In genomic region chr6:28980137-28980796, GRCh38 we compare ENCODE assay signal across 8 cellular contexts. TPM values are rescaled to one million over a fixed set of nuclear protein-coding genes. Genes with fewer than 3 reads are reported as not detected.
DNase-seq lines count a peak whose midpoint lies in the region; ATAC-seq, FAIRE-seq and TF ChIP-seq lines count a peak whose summit lies in the region.

No MANE protein-coding gene starts in this region.

- no peaks in the 10 kb centered on the region for H3K9me3 Mint-ChIP-seq in effector memory CD8-positive, alpha-beta T cell

- peaks cover 33 to 37% of the 10 kb centered on the region in 2 donors for H3K27me3 Mint-ChIP-seq in effector memory CD8-positive, alpha-beta T cell

- H3K14ac ChIP-seq in trophoblast cell (ENCODE audit: low read length) = peak overlapping the region; percentile 84

- peak overlapping the region; percentile 86 for H2AK5ac ChIP-seq in trophoblast cell (ENCODE audit: low read length)

- H3F3A ChIP-seq in DOHH2 (ENCODE audit: control insufficient read depth, insufficient read depth) = peaks cover 5% of the 10 kb centered on the region; the same call in 1 of the 2 replicates

- H3K9ac ChIP-seq in NT2/D1 (ENCODE audit: insufficient read length, low read depth) = peak overlapping the region; percentile 63
- no peak overlapping the region for H3K9ac ChIP-seq in trophoblast cell (ENCODE audit: low read length)

- no peak for TF ChIP-seq POLR2A in body of pancreas (IDR thresholded peaks at IDR 0.05)

- H2BK120ac ChIP-seq in trophoblast cell (ENCODE audit: insufficient read depth, low read length, poor library complexity) = peak overlapping the region; percentile 94

- H3K9me3 ChIP-seq in DOHH2 (ENCODE audit: control insufficient read depth, insufficient read depth, low read length) (no peaks in the 10 kb centered on the region), NT2/D1 (ENCODE audit: insufficient read depth, low read length) (no peaks in the 10 kb centered on the region), trophoblast cell (ENCODE audit: insufficient read depth, low read depth, low read length) (no peaks in the 10 kb centered on the region), body of pancreas (no peaks in the 10 kb centered on the region)

- H2BK12ac ChIP-seq in trophoblast cell (ENCODE audit: low read length) = peak overlapping the region; percentile 74

- DNase-seq in NT2/D1 (ENCODE audit: low read depth, low spot score) (no peak), trophoblast cell (no peak), body of pancreas (no peak), NCI-H1694 (lab: John Stamatoyannopoulos, UW) (no peak), SHP77 treated with DMSO at 0.1 percent for 48 hours (lab: John Stamatoyannopoulos, UW) (no peak), RCC 7860 (ENCODE audit: low spot score) (no peak)
- DNase-seq in effector memory CD8-positive, alpha-beta T cell = no peak

- no peak overlapping the region for H2AFZ ChIP-seq in trophoblast cell (ENCODE audit: insufficient read depth, low read length, poor library complexity)

- no peaks in the 10 kb centered on the region for H3K9me2 ChIP-seq in DOHH2 (replicated peaks; ENCODE audit: control insufficient read depth, low read length)

- peaks cover 28% of the 10 kb centered on the region for H3K79me1 ChIP-seq in trophoblast cell (ENCODE audit: low read length)

- peak overlapping the region; percentile 84 for H4K91ac ChIP-seq in trophoblast cell (ENCODE audit: low read depth, low read length)

- WGBS in trophoblast cell (ENCODE audit: extremely low coverage, insufficient coverage, insufficient read length) = no CpG with 5 or more reads among the region's 7 CpGs
- 52 to 53% methylated on average over 7 of the region's 7 CpGs for WGBS in body of pancreas, 2 donors

- H4K12ac ChIP-seq in trophoblast cell (ENCODE audit: low read depth, low read length) = no peak overlapping the region

- H3K18ac ChIP-seq in trophoblast cell (ENCODE audit: low read length) = peak overlapping the region; percentile 16

- H2BK5ac ChIP-seq in trophoblast cell (ENCODE audit: low read depth, low read length, poor library complexity) = peak overlapping the region; percentile 89

- peak overlapping the region; percentile 70 for H4K8ac ChIP-seq in trophoblast cell (ENCODE audit: low read depth, low read length)

- ATAC-seq in effector memory CD8-positive, alpha-beta T cell (replicated peaks) = no peak
- ATAC-seq in body of pancreas = no peak

- H3K4me2 ChIP-seq in DOHH2 (ENCODE audit: low read length) (peak overlapping the region; percentile 75), trophoblast cell (ENCODE audit: low read length) (peak overlapping the region; percentile 64)

- no peak overlapping the region for H3K27ac ChIP-seq in DOHH2 (ENCODE audit: low read depth, low read length)
- H3K27ac ChIP-seq in trophoblast cell (ENCODE audit: low read depth, low read length) = peak overlapping the region; percentile 84
- H3K27ac ChIP-seq in body of pancreas = peak overlapping the region in 2 of 4 donors; percentile 72 to 87

- H3K79me2 ChIP-seq in DOHH2 (ENCODE audit: control insufficient read depth, low read length) (no peaks in the 10 kb centered on the region), trophoblast cell (ENCODE audit: control insufficient read depth, insufficient read depth, low read length, poor library complexity) (peaks cover 9% of the 10 kb centered on the region)

- peaks cover 11% of the 10 kb centered on the region for H3K27me3 ChIP-seq in DOHH2 (ENCODE audit: control insufficient read depth, low read length)
- peaks cover 13% of the 10 kb centered on the region for H3K27me3 ChIP-seq in NT2/D1 (ENCODE audit: insufficient read depth, insufficient read length)
- no peaks in the 10 kb centered on the region for H3K27me3 ChIP-seq in trophoblast cell (ENCODE audit: insufficient read depth, low read length)
- no peaks in the 10 kb centered on the region for H3K27me3 ChIP-seq in body of pancreas

- H3K4me1 Mint-ChIP-seq in effector memory CD8-positive, alpha-beta T cell (ENCODE audit: low read depth in 2 of 2) = peaks cover 32 to 56% of the 10 kb centered on the region in 2 donors

- H3K4me1 ChIP-seq in DOHH2 (ENCODE audit: control insufficient read depth, low read length) = peaks cover 22% of the 10 kb centered on the region
- H3K4me1 ChIP-seq in NT2/D1 (ENCODE audit: insufficient read depth, insufficient read length) = no peaks in the 10 kb centered on the region
- peaks cover 18 to 19% of the 10 kb centered on the region in 2 experiments for H3K4me1 ChIP-seq in trophoblast cell (ENCODE audit: control insufficient read depth in 1 of 2, insufficient read depth in 2 of 2, low read length in 2 of 2)
- peaks cover 11% of the 10 kb centered on the region for H3K4me1 ChIP-seq in body of pancreas

- H3K27ac Mint-ChIP-seq in effector memory CD8-positive, alpha-beta T cell = peak overlapping the region in 1 of 2 donors; percentile 100

- TF ChIP-seq CTCF in DOHH2 (IDR thresholded peaks at IDR 0.05; ENCODE audit: low read depth, low read length, poor library complexity, severe bottlenecking) (no peak), body of pancreas (IDR thresholded peaks at IDR 0.05) (no peak)

- H3K4ac ChIP-seq in trophoblast cell (ENCODE audit: low read depth, low read length) = peak overlapping the region; percentile 47

- no peak overlapping the region for H3K23ac ChIP-seq in trophoblast cell (ENCODE audit: low read length)

- intact Hi-C loops in body of pancreas (cut with DNase I) = no loop called here

- no peaks in the 10 kb centered on the region for H4K20me1 ChIP-seq in DOHH2 (ENCODE audit: control insufficient read depth, insufficient read depth, low read depth, low read length)

- H3K36me3 ChIP-seq in DOHH2 (ENCODE audit: control insufficient read depth, low read length) = no peaks in the 10 kb centered on the region
- no peaks in the 10 kb centered on the region for H3K36me3 ChIP-seq in NT2/D1 (ENCODE audit: insufficient read depth, insufficient read length, low read length)
- no peaks in the 10 kb centered on the region for H3K36me3 ChIP-seq in trophoblast cell (ENCODE audit: control insufficient read depth in 1 of 2, insufficient read depth in 2 of 2, low read length in 2 of 2)
- no peaks in the 10 kb centered on the region for H3K36me3 ChIP-seq in body of pancreas (replicated peaks in 1 of 2; ENCODE audit: insufficient read depth in 1 of 2, low read depth in 2 of 2)

- no peak for FAIRE-seq in RCC 7860 (lab: Jason Lieb, UNC)

- peak overlapping the region; percentile 80 to 94 for H3K4me3 Mint-ChIP-seq in effector memory CD8-positive, alpha-beta T cell

- peaks cover 30% of the 10 kb centered on the region for H3K36me3 Mint-ChIP-seq in effector memory CD8-positive, alpha-beta T cell (ENCODE audit: insufficient read depth)

- H3K4me3 ChIP-seq in DOHH2 (ENCODE audit: low read length) (peak overlapping the region; percentile 93), NT2/D1 (ENCODE audit: insufficient read length, low read depth) (peak overlapping the region; percentile 60), trophoblast cell (ENCODE audit: low read depth, low read length) (no peak overlapping the region), body of pancreas (no peak overlapping the region)

RNA-seq across cellular contexts. Expression of gene ZNF311, which starts 24.8 kb away (rescaled TPM):
- 0.53 and 0.67 TPM in 2 replicates for polyA plus RNA-seq in trophoblast cell (2013)
- total RNA-seq in body of pancreas = not detected

RNA-seq across cellular contexts. Expression of gene TRIM27, which starts 56.5 kb away (rescaled TPM):
- polyA plus RNA-seq in trophoblast cell (2013) = 53.3 and 54.2 TPM in 2 replicates
- 10 to 100 TPM; 56.3 to 69.2 TPM for total RNA-seq in body of pancreas

Comparison
In these comparisons a context has a peak if more than half of its experiments do, and no peak if none do; other contexts are left out.
1. H3K4me3 ChIP-seq: peak in DOHH2 (single experiment) and NT2/D1 (single experiment); none in trophoblast cell (single experiment) and body of pancreas (0 of 2).